In the genomic region with DNA sequence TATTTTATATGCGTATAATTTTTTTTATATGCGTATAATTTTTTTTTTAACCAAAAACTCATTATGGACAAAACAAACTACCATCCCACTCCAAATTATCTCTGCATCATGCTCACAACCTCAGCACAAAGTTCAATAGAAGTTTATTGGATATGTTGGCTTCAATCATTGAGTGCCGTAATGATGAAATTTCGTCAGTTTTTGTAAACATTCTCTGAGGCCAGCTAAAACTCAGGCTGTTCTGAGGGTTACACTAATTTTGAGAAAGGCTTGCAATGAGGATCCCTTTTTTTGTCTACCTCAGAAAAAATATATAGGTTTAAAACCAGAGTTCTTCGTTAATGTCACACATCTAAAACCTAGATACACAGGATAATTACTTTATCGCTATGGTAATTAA, we compare ENCODE assay signal across 26 cellular contexts.
"Had no signal": no experiment of that assay in that cellular context is flagged by ENCODE, and none has a peak within 500 bp of the region (broad histone marks: within the 10 kb centered on the region; RNA-seq: fewer than 3 reads in every experiment).

No MANE protein-coding gene starts in this region.

- H3K4me1 Mint-ChIP-seq: nephron; neural progenitor cell; stimulated activated effector memory CD8-positive, alpha-beta T cell treated with anti-CD3 and anti-CD28 coated beads, Interleukin-12 subunit alpha, Interleukin-12 subunit beta, amount 100 ng/mL, for 72 hours; stimulated activated naive B cell treated with anti-CD40 and anti-IgM and Interleukin-4, amounts not matched to agents 10 μg/mL and 1 μg/mL and 100 μg/mL, for 72 hours had no signal

- H3K9me3 Mint-ChIP-seq: nephron, neural progenitor cell had no signal

- H3K27ac ChIP-seq: neural progenitor cell, ovary, parathyroid adenoma, psoas muscle, right lobe of liver, sigmoid colon, stomach, thoracic aorta, thyroid gland, tibial nerve, upper lobe of left lung, vagina had no signal

- H3K36me3 Mint-ChIP-seq: neural progenitor cell; stimulated activated effector memory CD8-positive, alpha-beta T cell treated with anti-CD3 and anti-CD28 coated beads, Interleukin-12 subunit alpha, Interleukin-12 subunit beta, amount 100 ng/mL, for 72 hours; stimulated activated naive B cell treated with anti-CD40 and anti-IgM and Interleukin-4, amounts not matched to agents 10 μg/mL and 1 μg/mL and 100 μg/mL, for 72 hours had no signal

- H3K27ac Mint-ChIP-seq: nephron; neural progenitor cell; progenitor cell of endocrine pancreas; stimulated activated effector memory CD8-positive, alpha-beta T cell treated with anti-CD3 and anti-CD28 coated beads, Interleukin-12 subunit alpha, Interleukin-12 subunit beta, amount 100 ng/mL, for 72 hours; stimulated activated naive B cell treated with anti-CD40 and anti-IgM and Interleukin-4, amounts not matched to agents 10 μg/mL and 1 μg/mL and 100 μg/mL, for 72 hours; stimulated activated naive CD8-positive, alpha-beta T cell treated with anti-CD3 and anti-CD28 coated beads, Interleukin-15, Interleukin-2, amounts not matched to agents 100 ng/mL and 50 ng/mL, for 24 hours had no signal

- H3K9ac ChIP-seq: neural progenitor cell, parathyroid adenoma had no signal

- H3K4me3 ChIP-seq: neural progenitor cell, ovary, psoas muscle, right lobe of liver, sigmoid colon, stomach, thoracic aorta, thyroid gland, tibial nerve, upper lobe of left lung, vagina had no signal

- H3K9me3 ChIP-seq: ovary, psoas muscle, right lobe of liver, sigmoid colon, thoracic aorta, thyroid gland, tibial nerve, upper lobe of left lung, vagina had no signal

- H3K27me3 ChIP-seq: neural progenitor cell, ovary, right lobe of liver, sigmoid colon, stomach, thyroid gland, tibial nerve, upper lobe of left lung, vagina had no signal

- H3K4me1 ChIP-seq: neural progenitor cell, parathyroid adenoma, psoas muscle, right lobe of liver, sigmoid colon, stomach, thyroid gland, tibial nerve, upper lobe of left lung, vagina had no signal

- H3K36me3 ChIP-seq: neural progenitor cell, ovary, right lobe of liver, sigmoid colon, stomach, thoracic aorta, thyroid gland, tibial nerve, upper lobe of left lung, vagina had no signal

- H3K4me3 Mint-ChIP-seq: nephron; neural progenitor cell; stimulated activated effector memory CD8-positive, alpha-beta T cell treated with anti-CD3 and anti-CD28 coated beads, Interleukin-12 subunit alpha, Interleukin-12 subunit beta, amount 100 ng/mL, for 72 hours; stimulated activated naive B cell treated with anti-CD40 and anti-IgM and Interleukin-4, amounts not matched to agents 10 μg/mL and 1 μg/mL and 100 μg/mL, for 72 hours; stimulated activated naive CD8-positive, alpha-beta T cell treated with anti-CD3 and anti-CD28 coated beads, Interleukin-15, Interleukin-2, amounts not matched to agents 100 ng/mL and 50 ng/mL, for 24 hours had no signal

- DNase-seq: occipital lobe; ovary; psoas muscle; small intestine; stimulated activated CD4-positive, alpha-beta T cell treated with anti-CD3 and anti-CD28 coated beads, Interleukin-15, amount 100 ng/mL, for 24 hours; stimulated activated CD4-positive, alpha-beta T cell treated with anti-CD3 and anti-CD28 coated beads, Interleukin-2, amount 100 ng/mL, for 24 hours; stimulated activated CD4-positive, alpha-beta T cell treated with anti-CD3 and anti-CD28 coated beads, Interleukin-2, amount 100 ng/mL, for 48 hours; stimulated activated CD4-positive, alpha-beta T cell treated with anti-CD3 and anti-CD28 coated beads, Interleukin-4, amount 100 ng/mL, for 24 hours; stimulated activated naive B cell treated with anti-CD40 and anti-IgM and Interleukin-4, amounts not matched to agents 10 μg/mL and 1 μg/mL and 100 μg/mL, for 72 hours; stimulated activated naive CD4-positive, alpha-beta T cell treated with Interleukin-2 at 50 U/mL for 16 hours; stomach; thyroid gland; trophoblast cell had no signal

- ATAC-seq: psoas muscle; right cardiac atrium; right lobe of liver; stimulated activated effector memory CD8-positive, alpha-beta T cell treated with anti-CD3 and anti-CD28 coated beads, Interleukin-12 subunit alpha, Interleukin-12 subunit beta, amount 100 ng/mL, for 72 hours; stimulated activated naive B cell treated with anti-CD40 and anti-IgM and Interleukin-4, amounts not matched to agents 10 μg/mL and 1 μg/mL and 100 μg/mL, for 72 hours had no signal

- H3K27me3 Mint-ChIP-seq: stimulated activated naive B cell treated with anti-CD40 and anti-IgM and Interleukin-4, amounts not matched to agents 10 μg/mL and 1 μg/mL and 100 μg/mL, for 72 hours; stimulated activated naive CD8-positive, alpha-beta T cell treated with anti-CD3 and anti-CD28 coated beads, Interleukin-15, Interleukin-2, amounts not matched to agents 100 ng/mL and 50 ng/mL, for 24 hours had no signal
